11 cellular contexts compared by ENCODE assay signal in genomic region chr12:28424965-28425364, GRCh38.
DNase-seq lines count a peak whose midpoint lies in the region; ATAC-seq and TF ChIP-seq lines count a peak whose summit lies in the region.
"Had no signal": no experiment of that assay in that cellular context is flagged by ENCODE, and none has a peak within 500 bp of the region (broad histone marks: within the 10 kb centered on the region; RNA-seq: fewer than 3 reads in every experiment).

No MANE protein-coding gene starts in this region.

- no peak for TF ChIP-seq CTCF in BE2C (IDR thresholded peaks at IDR 0.05; ENCODE audit: low read depth, low read length)

- H3K27me3 ChIP-seq in subcutaneous abdominal adipose tissue (ENCODE audit: control insufficient read depth in 5 of 5, insufficient read depth in 4 of 5, low read length in 5 of 5) (no peaks in the 10 kb centered on the region), BE2C (no peaks in the 10 kb centered on the region)

- H3K4me1 ChIP-seq in subcutaneous abdominal adipose tissue (ENCODE audit: control insufficient read depth in 5 of 5, insufficient read depth in 5 of 5, low read length in 5 of 5) (peaks cover 0 to 10% (median 8%) of the 10 kb centered on the region in 5 donors), BE2C (no peaks in the 10 kb centered on the region)

- H3K9me3 ChIP-seq in subcutaneous abdominal adipose tissue (ENCODE audit: control insufficient read depth in 5 of 5, low read length in 5 of 5) (no peaks in the 10 kb centered on the region), BE2C (no peaks in the 10 kb centered on the region)

- peak overlapping the region; percentile 55 for H3K27ac ChIP-seq in subcutaneous abdominal adipose tissue (ENCODE audit: low read depth, low read length)

- DNase-seq in LHCN-M2 (ENCODE audit: low read depth) = peak; percentile 26
- peak; percentile 95 for DNase-seq in dermis blood vessel endothelial cell
- DNase-seq in left lobe of liver (ENCODE audit: low spot score) = no peak
- DNase-seq in BE2C = no peak
- DNase-seq: midbrain, RPMI8226 had no signal

- ATAC-seq in left lobe of liver = peak; percentile 60
- no peak for ATAC-seq in GM19023 (IDR thresholded peaks at IDR 0.05; ENCODE audit: unreplicated experiment)
- no peak for ATAC-seq in HG03571 (IDR thresholded peaks at IDR 0.05; ENCODE audit: unreplicated experiment)
- ATAC-seq: activated CD4-positive, CD25-positive, alpha-beta regulatory T cell treated with anti-CD3 and anti-CD28 coated beads, Interleukin-2, amount 50 U/mL, for 24 hours; HCT116 had no signal

- H3K9ac ChIP-seq in subcutaneous abdominal adipose tissue (ENCODE audit: low read length in 5 of 5) = peak overlapping the region in 1 of 5 donors; percentile 5

- H3K36me3 ChIP-seq in subcutaneous abdominal adipose tissue (ENCODE audit: control insufficient read depth in 5 of 5, insufficient read depth in 5 of 5, low read length in 5 of 5) (peaks cover 0 to 6% (median 0%) of the 10 kb centered on the region in 5 donors), BE2C (no peaks in the 10 kb centered on the region)

- H3K4me3 ChIP-seq in subcutaneous abdominal adipose tissue (ENCODE audit: low read depth in 1 of 5, low read length in 5 of 5) (no peak overlapping the region), BE2C (ENCODE audit: low read depth, low read length) (no peak overlapping the region)

Comparison
In these comparisons a context has a peak if more than half of its experiments do, and no peak if none do; other contexts are left out.
1. DNase-seq: peak in LHCN-M2 (single experiment) and dermis blood vessel endothelial cell (single experiment); none in left lobe of liver (single experiment) and BE2C (single experiment).